In the genomic region with DNA sequence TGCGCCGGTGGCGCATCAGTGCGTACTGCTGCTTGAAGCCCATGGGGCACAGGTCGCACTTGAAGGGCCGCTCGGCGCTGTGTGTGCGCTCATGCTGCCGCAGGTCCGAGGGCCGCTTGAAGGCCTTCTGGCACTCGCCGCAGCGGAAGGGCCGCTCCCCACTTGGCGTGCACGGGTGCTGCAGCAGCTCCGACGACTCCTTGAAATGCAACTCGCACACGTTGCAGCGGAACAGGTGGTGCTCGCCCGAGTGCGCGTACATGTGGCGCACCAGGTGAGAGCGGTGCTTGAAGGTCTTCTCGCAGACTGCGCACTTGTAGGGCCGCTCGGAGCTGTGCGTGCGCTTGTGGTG, we compare ENCODE assay signal across 15 cellular contexts. TPM values are rescaled to one million over a fixed set of nuclear protein-coding genes. Genes with fewer than 3 reads are reported as not detected.
"Had no signal": no experiment of that assay in that cellular context is flagged by ENCODE, and none has a peak within 500 bp of the region (broad histone marks: within the 10 kb centered on the region; RNA-seq: fewer than 3 reads in every experiment).

No MANE protein-coding gene starts in this region.

- H3K9me3 Mint-ChIP-seq: activated CD4-positive, alpha-beta memory T cell treated with anti-CD3 and anti-CD28 coated beads for 36 hours; stimulated activated naive CD8-positive, alpha-beta T cell treated with anti-CD3 and anti-CD28 coated beads, Interleukin-15, Interleukin-2, amounts not matched to agents 100 ng/mL and 50 ng/mL, for 24 hours had no signal

- H3K4me3 Mint-ChIP-seq: activated CD8-positive, alpha-beta memory T cell treated with anti-CD3 and anti-CD28 coated beads, Interleukin-2, amount 10 ng/mL, durations not matched to agents 7 days and 5 days; stimulated activated naive CD8-positive, alpha-beta T cell treated with anti-CD3 and anti-CD28 coated beads, Interleukin-15, Interleukin-2, amounts not matched to agents 100 ng/mL and 50 ng/mL, for 24 hours had no signal

- DNase-seq: activated CD4-positive, alpha-beta memory T cell treated with anti-CD3 and anti-CD28 coated beads for 36 hours; activated CD8-positive, alpha-beta memory T cell treated with anti-CD3 and anti-CD28 coated beads, Interleukin-2, amount 10 ng/mL, durations not matched to agents 7 days and 5 days; activated effector memory CD4-positive, alpha-beta T cell treated with Interleukin-2 at 50 U/mL for 16 hours; activated T-cell treated with anti-CD3 and anti-CD28 coated beads, Interleukin-2, amount 50 U/mL, for 1 hour had no signal

- H3K27me3 ChIP-seq: breast epithelium, gastroesophageal sphincter, right lobe of liver, suprapubic skin had no signal

- H3K27ac Mint-ChIP-seq: activated CD4-positive, alpha-beta memory T cell treated with anti-CD3 and anti-CD28 coated beads for 36 hours; activated CD8-positive, alpha-beta memory T cell treated with anti-CD3 and anti-CD28 coated beads, Interleukin-2, amount 10 ng/mL, durations not matched to agents 7 days and 5 days had no signal

- H3K4me3 ChIP-seq: breast epithelium, gastroesophageal sphincter, right lobe of liver, smooth muscle cell, suprapubic skin had no signal

- ATAC-seq: activated CD8-positive, alpha-beta memory T cell treated with anti-CD3 and anti-CD28 coated beads, Interleukin-2, amount 10 ng/mL, durations not matched to agents 7 days and 5 days; gastroesophageal sphincter; left lobe of liver; right lobe of liver had no signal

- H3K27me3 Mint-ChIP-seq: activated CD4-positive, alpha-beta memory T cell treated with anti-CD3 and anti-CD28 coated beads for 36 hours; activated CD8-positive, alpha-beta memory T cell treated with anti-CD3 and anti-CD28 coated beads, Interleukin-2, amount 10 ng/mL, durations not matched to agents 7 days and 5 days; stimulated activated naive CD8-positive, alpha-beta T cell treated with anti-CD3 and anti-CD28 coated beads, Interleukin-15, Interleukin-2, amounts not matched to agents 100 ng/mL and 50 ng/mL, for 24 hours had no signal

- H3K9me3 ChIP-seq: breast epithelium, gastroesophageal sphincter, right lobe of liver, suprapubic skin had no signal

- H3K27ac ChIP-seq: breast epithelium, gastroesophageal sphincter, right lobe of liver, suprapubic skin, VCaP had no signal

RNA-seq across cellular contexts. Expression of gene CNGB1, which starts 26.2 kb away (rescaled TPM):
- total RNA-seq: activated CD4-positive, alpha-beta memory T cell treated with anti-CD3 and anti-CD28 coated beads for 36 hours; activated CD8-positive, alpha-beta memory T cell treated with anti-CD3 and anti-CD28 coated beads, Interleukin-2, amount 10 ng/mL, durations not matched to agents 7 days and 5 days; aorta; breast epithelium; dermis microvascular lymphatic vessel endothelial cell; left lobe of liver; osteocyte; right lobe of liver; smooth muscle cell had no signal
- polyA plus RNA-seq: aorta, smooth muscle cell had no signal
